Comparison of ENCODE assay signal across 9 cellular contexts in the genomic region with DNA sequence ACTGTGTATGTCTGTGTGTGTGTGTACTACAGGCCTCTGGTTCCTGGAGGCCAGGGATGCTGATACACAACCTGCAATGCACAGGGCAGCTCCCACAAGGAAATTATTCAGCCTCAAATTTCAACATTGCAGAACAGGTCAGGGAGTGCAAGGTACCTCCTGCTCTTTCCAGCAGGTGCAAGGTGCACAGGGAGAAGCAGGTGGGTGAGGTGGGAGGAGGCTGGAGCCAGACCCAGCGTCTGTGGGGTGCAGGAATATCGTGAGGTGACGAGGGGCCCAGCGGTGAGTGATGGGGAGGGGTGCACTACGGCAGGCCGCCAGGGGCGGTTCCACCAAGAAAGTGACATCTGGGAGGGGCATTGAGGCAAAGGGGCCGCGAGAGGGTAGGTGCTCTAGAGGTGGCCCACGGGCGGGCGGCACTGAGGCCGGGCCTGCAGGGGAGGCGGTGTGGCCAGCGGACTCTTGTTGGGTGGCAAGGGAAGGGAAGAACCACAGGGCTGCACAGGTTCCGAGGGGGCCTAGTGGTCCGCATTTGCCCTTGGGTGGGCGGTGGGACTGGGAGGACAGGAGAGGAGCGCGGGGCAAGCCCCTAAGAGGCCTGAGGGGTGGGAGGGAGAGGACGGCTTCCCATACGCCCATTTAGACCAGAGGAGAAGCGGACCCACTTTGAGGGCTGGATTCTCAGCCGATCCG. TPM values are rescaled to one million over a fixed set of nuclear protein-coding genes. Genes with fewer than 3 reads are reported as not detected.
DNase-seq lines count a peak whose midpoint lies in the region; ATAC-seq and TF ChIP-seq lines count a peak whose summit lies in the region.
"Had no signal": no experiment of that assay in that cellular context is flagged by ENCODE, and none has a peak within 500 bp of the region (broad histone marks: within the 10 kb centered on the region; RNA-seq: fewer than 3 reads in every experiment).

No MANE protein-coding gene starts in this region.

- DNase-seq in NCI-H1417 (lab: John Stamatoyannopoulos, UW): peak in 2 of 3 experiments; percentile 13 to 38
- DNase-seq in NCI-H1417 treated with DMSO at 0.1 percent for 48 hours (lab: John Stamatoyannopoulos, UW): no peak
- no peak for DNase-seq in activated CD4-positive, alpha-beta memory T cell treated with anti-CD3 and anti-CD28 coated beads, Interleukin-2, amount 10 ng/mL, durations not matched to agents 7 days and 5 days
- DNase-seq in gastrocnemius medialis: no peak
- DNase-seq in NCI-H345 treated with DMSO at 0.1 percent for 48 hours (lab: John Stamatoyannopoulos, UW; ENCODE audit: unreplicated experiment): no peak

- H3K4me1 Mint-ChIP-seq in activated CD4-positive, alpha-beta memory T cell treated with anti-CD3 and anti-CD28 coated beads, Interleukin-2, amount 10 ng/mL, durations not matched to agents 7 days and 5 days: peaks cover 6% of the 10 kb centered on the region

- no peak for TF ChIP-seq CTCF in gastrocnemius medialis (IDR thresholded peaks at IDR 0.05 in 4 of 5, conservative IDR thresholded peaks at IDR 0.05 in 1 of 5)

- H3K27ac Mint-ChIP-seq in activated CD4-positive, alpha-beta memory T cell treated with anti-CD3 and anti-CD28 coated beads, Interleukin-2, amount 10 ng/mL, durations not matched to agents 7 days and 5 days: peak overlapping the region; percentile 4

- in situ Hi-C loops in gastrocnemius medialis (cut with MboI; ENCODE audit: low sequenced_read_pairs in 4 of 4): loop anchor here (10.0 kb wide), 1 partner anchor 143 kb away; a partner anchor contains a TSS

- H3K27ac ChIP-seq in gastrocnemius medialis: no peak overlapping the region
- H3K27ac ChIP-seq: SJSA1 had no signal

- H3K27me3 ChIP-seq in gastrocnemius medialis: peaks cover 17 to 25% (median 22%) of the 10 kb centered on the region in 3 donors

- ATAC-seq in gastrocnemius medialis (no peak), esophagus mucosa (no peak)
- ATAC-seq in activated CD4-positive, CD25-positive, alpha-beta regulatory T cell treated with anti-CD3 and anti-CD28 coated beads, Interleukin-2, amount 50 U/mL, for 24 hours: no peak

- CTCF ChIA-PET in activated CD4-positive, alpha-beta memory T cell treated with anti-CD3 and anti-CD28 coated beads, Interleukin-2, amount 10 ng/mL, durations not matched to agents 7 days and 5 days (lab: Charles Lee): interaction anchor here (0.8 kb wide), 1 partner anchor 96 kb away, joined by 3 read pairs; no protein-coding TSS in a partner anchor

- intact Hi-C loops in gastrocnemius medialis (cut with DNase I; ENCODE audit: low total_unique reads): no loop called here

- no peaks in the 10 kb centered on the region for H3K36me3 Mint-ChIP-seq in activated CD4-positive, alpha-beta memory T cell treated with anti-CD3 and anti-CD28 coated beads, Interleukin-2, amount 10 ng/mL, durations not matched to agents 7 days and 5 days (ENCODE audit: low read depth)

- H3K4me3 ChIP-seq in iPS-11a (ENCODE audit: low read depth, low read length): peak overlapping the region; percentile 41
- peak overlapping the region; percentile 59 to 67 (median 62) for H3K4me3 ChIP-seq in gastrocnemius medialis

- peaks cover 4 to 7% of the 10 kb centered on the region in 2 donors for H3K4me1 ChIP-seq in gastrocnemius medialis

- H3K4me3 Mint-ChIP-seq in activated CD4-positive, alpha-beta memory T cell treated with anti-CD3 and anti-CD28 coated beads, Interleukin-2, amount 10 ng/mL, durations not matched to agents 7 days and 5 days: peak overlapping the region; percentile 49

- no peaks in the 10 kb centered on the region for H3K9me3 ChIP-seq in gastrocnemius medialis
- H3K9me3 ChIP-seq: SJSA1 had no signal

- POLR2A ChIA-PET in activated CD4-positive, alpha-beta memory T cell treated with anti-CD3 and anti-CD28 coated beads, Interleukin-2, amount 10 ng/mL, durations not matched to agents 7 days and 5 days (lab: Charles Lee): no interaction called here

- H3K27me3 Mint-ChIP-seq in activated CD4-positive, alpha-beta memory T cell treated with anti-CD3 and anti-CD28 coated beads, Interleukin-2, amount 10 ng/mL, durations not matched to agents 7 days and 5 days: peaks cover 19% of the 10 kb centered on the region

- no peaks in the 10 kb centered on the region for H3K36me3 ChIP-seq in gastrocnemius medialis
- H3K36me3 ChIP-seq: SJSA1 had no signal

- no peaks in the 10 kb centered on the region for H3K9me3 Mint-ChIP-seq in activated CD4-positive, alpha-beta memory T cell treated with anti-CD3 and anti-CD28 coated beads, Interleukin-2, amount 10 ng/mL, durations not matched to agents 7 days and 5 days

- TF ChIP-seq POLR2A in gastrocnemius medialis (IDR thresholded peaks at IDR 0.05): no peak

RNA-seq across cellular contexts. Expression of a gene that starts 21.6 kb away (rescaled TPM):
- 10 to 100 TPM; 40.8 to 41.1 TPM for total RNA-seq in activated CD4-positive, alpha-beta memory T cell treated with anti-CD3 and anti-CD28 coated beads, Interleukin-2, amount 10 ng/mL, durations not matched to agents 7 days and 5 days
- total RNA-seq in gastrocnemius medialis: 100 to 1,000 TPM in 1 of 4 donors, 10 to 100 TPM in 3; 43.5 to 105 (median 67.5) TPM
- total RNA-seq in esophagus mucosa: 34.8 TPM

RNA-seq across cellular contexts. Expression of a gene that starts 30.1 kb away (rescaled TPM):
- total RNA-seq in activated CD4-positive, alpha-beta memory T cell treated with anti-CD3 and anti-CD28 coated beads, Interleukin-2, amount 10 ng/mL, durations not matched to agents 7 days and 5 days: 1 to 10 TPM; 2.3 to 3.1 TPM
- total RNA-seq in gastrocnemius medialis (under 1 TPM in 2 of 4 donors, not detected in 2; 0.29 to 0.75 TPM), esophagus mucosa (3.9 TPM)

Comparison
In these comparisons a context has a peak if more than half of its experiments do, and no peak if none do; other contexts are left out.
1. DNase-seq: peak in NCI-H1417 (2 of 3); none in NCI-H1417 treated with DMSO at 0.1 percent for 48 hours (single experiment), activated CD4-positive, alpha-beta memory T cell treated with anti-CD3 and anti-CD28 coated beads, Interleukin-2, amount 10 ng/mL, durations not matched to agents 7 days and 5 days (single experiment), gastrocnemius medialis (0 of 2) and NCI-H345 treated with DMSO at 0.1 percent for 48 hours (single experiment).